ENCODE assay signal across 19 cellular contexts in the genomic region with DNA sequence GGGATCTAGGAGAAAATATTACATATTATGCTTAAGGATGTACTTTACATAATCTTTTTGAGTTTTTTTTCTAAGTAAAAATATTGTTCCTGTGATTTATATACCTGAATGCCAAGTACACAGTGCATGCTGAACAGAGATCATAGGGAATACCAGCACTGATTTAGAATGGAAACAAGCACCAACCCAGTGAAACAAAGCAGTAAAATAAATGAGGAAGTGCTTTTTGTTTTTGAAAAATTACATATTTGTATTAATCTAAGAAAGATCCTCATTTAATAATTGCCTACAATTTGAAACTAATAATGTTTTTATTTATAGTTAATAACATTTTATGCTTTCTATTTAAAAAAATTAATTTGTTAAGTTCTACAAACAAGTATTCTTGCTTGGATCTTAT. TPM values are rescaled to one million over a fixed set of nuclear protein-coding genes. Genes with fewer than 3 reads are reported as not detected.
A peak's percentile ranks its signal among the peaks of the same experiment; 100 is the strongest.
DNase-seq lines count a peak whose midpoint lies in the region; ATAC-seq, FAIRE-seq and TF ChIP-seq lines count a peak whose summit lies in the region.
"Had no signal": no experiment of that assay in that cellular context is flagged by ENCODE, and none has a peak within 500 bp of the region (broad histone marks: within the 10 kb centered on the region; RNA-seq: fewer than 3 reads in every experiment).

No MANE protein-coding gene starts in this region.

- CTCF ChIA-PET in GM12878 (lab: Yijun Ruan, JAX), result no interaction called here

- no peak for TF ChIP-seq POLR2A in GM12878 (IDR thresholded peaks at IDR 0.05; ENCODE audit: low read depth, low read length)

- RAD21 ChIA-PET in GM12878 (lab: Charles Lee; ENCODE audit: unreplicated experiment), result no interaction called here

- FAIRE-seq in A204.1 (lab: Jason Lieb, UNC), result peak; percentile 43
- FAIRE-seq in GM12878 (lab: Jason Lieb, UNC), result no peak
- FAIRE-seq: GM19239, H1 had no signal

- peak; percentile 7 for DNase-seq in CD1c-positive myeloid dendritic cell (ENCODE audit: extremely low spot score)
- DNase-seq in GM12878 (ENCODE audit: low read depth, low spot score), result no peak
- DNase-seq in NCI-H1417 (lab: John Stamatoyannopoulos, UW), result no peak
- no peak for DNase-seq in mesendoderm
- DNase-seq in NCI-H2081 treated with DMSO at 0.1 percent for 48 hours (lab: John Stamatoyannopoulos, UW), result no peak
- DNase-seq: CD4-positive, alpha-beta T cell; CD8-positive, alpha-beta memory T cell; DMS 273 treated with DMSO at 0.1 percent for 48 hours; DMS79; EL; GF-D8; GM23248; H7; HCEC 1CT had no signal

- no peak overlapping the region for H4K8ac ChIP-seq in mesendoderm (ENCODE audit: low read depth, low read length)

- H3K4ac ChIP-seq in mesendoderm (ENCODE audit: low read depth, low read length), result no peak overlapping the region

- ATAC-seq in GM12878, result no peak

- no peak overlapping the region for H2BK5ac ChIP-seq in mesendoderm (ENCODE audit: low read length)

- H4K20me1 ChIP-seq in GM12878 (ENCODE audit: control insufficient read depth, insufficient read depth), result no peaks in the 10 kb centered on the region
- H4K20me1 ChIP-seq: BLaER1 had no signal

- SMC1A ChIA-PET in GM12878 (lab: Charles Lee; ENCODE audit: uncharacterized antibody, unreplicated experiment), result no interaction called here

- TF ChIP-seq EP300 in GM12878 (IDR thresholded peaks at IDR 0.05; ENCODE audit: borderline replicate concordance in 1 of 2, control insufficient read depth in 1 of 2, low read depth in 2 of 2, low read length in 2 of 2), result no peak

- H3K4me1 ChIP-seq in GM12878 (ENCODE audit: control insufficient read depth, insufficient read depth, low read length) (peaks cover 11% of the 10 kb centered on the region), mesendoderm (ENCODE audit: control insufficient read depth, low read depth, low read length) (no peaks in the 10 kb centered on the region)
- H3K4me1 ChIP-seq: BLaER1 had no signal

- H3K4me2 ChIP-seq in GM12878 (ENCODE audit: control insufficient read depth, insufficient read depth) (no peak overlapping the region), mesendoderm (ENCODE audit: low read length) (no peak overlapping the region)
- H3K4me2 ChIP-seq: BLaER1 had no signal

- no peak overlapping the region for H2AK5ac ChIP-seq in mesendoderm (ENCODE audit: low read length)

- no peaks in the 10 kb centered on the region for H3K79me1 ChIP-seq in mesendoderm (ENCODE audit: low read length)

- H4K5ac ChIP-seq in mesendoderm (ENCODE audit: low read length), result no peak overlapping the region

- no peaks in the 10 kb centered on the region; the same call in 2 of the 3 replicates for H3K9me3 ChIP-seq in GM12878 (replicated peaks; ENCODE audit: control insufficient read depth, insufficient read depth, low read length)
- H3K9me3 ChIP-seq: BLaER1 had no signal

- POLR2A ChIA-PET in GM12878 (lab: Charles Lee), result no interaction called here

- H2BK120ac ChIP-seq in mesendoderm (ENCODE audit: low read depth, low read length), result no peak overlapping the region

- in situ Hi-C loops in GM12878 (cut with MboI), result no loop called here

- TF ChIP-seq RAD21 in GM12878 (IDR thresholded peaks at IDR 0.05; ENCODE audit: insufficient read depth, low read depth, low read length), result no peak

- H3K79me2 ChIP-seq in GM12878 (ENCODE audit: control insufficient read depth, insufficient read depth, low read length), result no peaks in the 10 kb centered on the region
- no peaks in the 10 kb centered on the region for H3K79me2 ChIP-seq in mesendoderm (ENCODE audit: control insufficient read depth, insufficient read depth, low read length)

- H3K23ac ChIP-seq in mesendoderm (ENCODE audit: low read length), result no peak overlapping the region

- H3K27ac ChIP-seq in GM12878 (ENCODE audit: control insufficient read depth, insufficient read depth) (no peak overlapping the region), mesendoderm (ENCODE audit: low read depth, low read length) (no peak overlapping the region)
- H3K27ac ChIP-seq: BLaER1, C4-2B, GM23248 had no signal

- BruUV-seq in GM12878 (replicated peaks; lab: Mats Ljungman, UMichigan), result no TSS peak

- H3K56ac ChIP-seq in mesendoderm (ENCODE audit: low read length), result no peak overlapping the region

- intact Hi-C loops in GM12878 (cut with micrococcal nuclease; ENCODE audit: unreplicated experiment), result no loop called here

- no peak for TF ChIP-seq CTCF in GM12878 (IDR thresholded peaks at IDR 0.05 in 2 of 3, conservative IDR thresholded peaks at IDR 0.05 in 1 of 3; ENCODE audit: control insufficient read depth in 2 of 3, extremely low read depth in 1 of 3, insufficient read depth in 1 of 3, low read depth in 3 of 3, low read length in 3 of 3)

- no peaks in the 10 kb centered on the region for H3K36me3 ChIP-seq in GM12878 (ENCODE audit: control insufficient read depth in 2 of 2, insufficient read depth in 2 of 2, low read length in 1 of 2)
- no peaks in the 10 kb centered on the region for H3K36me3 ChIP-seq in mesendoderm (ENCODE audit: control insufficient read depth, insufficient read depth, low read length)
- H3K36me3 ChIP-seq: BLaER1 had no signal

- H3K27me3 ChIP-seq in GM12878 (replicated peaks in 1 of 2; ENCODE audit: control insufficient read depth in 2 of 2, insufficient read depth in 2 of 2, low read length in 1 of 2) (no peaks in the 10 kb centered on the region), mesendoderm (ENCODE audit: insufficient read depth, low read length, poor library complexity) (no peaks in the 10 kb centered on the region)
- H3K27me3 ChIP-seq: BLaER1 had no signal

- H3K4me3 ChIP-seq in GM12878 (no peak overlapping the region), mesendoderm (ENCODE audit: low read length) (no peak overlapping the region)
- H3K4me3 ChIP-seq: BLaER1, GM23248 had no signal

- no peak overlapping the region for H2AFZ ChIP-seq in GM12878 (ENCODE audit: control insufficient read depth, low read depth, low read length)
- H2AFZ ChIP-seq: GM23248 had no signal

- H3K18ac ChIP-seq in mesendoderm (ENCODE audit: low read length), result no peak overlapping the region

- H2BK15ac ChIP-seq in mesendoderm (replicated peaks; ENCODE audit: low read depth), result no peak overlapping the region

- H3K9ac ChIP-seq in GM12878 (ENCODE audit: control insufficient read depth, insufficient read depth, low read length) (no peak overlapping the region), mesendoderm (ENCODE audit: low read length) (no peak overlapping the region)
- H3K9ac ChIP-seq: BLaER1, GM23248 had no signal

TF ChIP-seq in GM12878, 131 proteins besides CTCF, POLR2A, EP300 and RAD21:
- no peak for TF ChIP-seq DPF2 (IDR thresholded peaks at IDR 0.05)
- TF ChIP-seq SPI1 (IDR thresholded peaks at IDR 0.05; ENCODE audit: borderline replicate concordance, insufficient read depth, low read depth, low read length), result peak; percentile 57; the same call in 1 of the 2 replicates

RNA-seq across cellular contexts. Expression of gene GARNL3, which starts 18.0 kb away (rescaled TPM):
- total RNA-seq in GM12878 (2013; cell fraction: nucleolus; rRNA removed), result 59.4 and 67.2 TPM in 2 replicates
- total RNA-seq in GM12878 (2014; rRNA removed) (8.2 and 9.3 TPM in 2 replicates), GM12878 (2014; rRNA removed; fragmentation: Illumina TruSeq; extraction: Trizol) (7.1 and 7.2 TPM in 2 replicates), GM12878 (2021) (9.4 and 9.8 TPM in 2 replicates)
- polyA plus RNA-seq in GM12878 (2011; ENCODE audit: low read depth), result 5.1 TPM
- polyA plus RNA-seq in GM12878 (2011; rRNA removed) (1.8 and 2.2 TPM in 2 replicates), GM12878 (2014; fragmentation: Illumina TruSeq; extraction: Trizol) (6.9 and 7.6 TPM in 2 replicates), GM12878 (2014; fragmentation: Nextera tagmentation; extraction: Ambion mirVana) (1 to 10 TPM in 1 of 2 experiments, under 1 TPM in 1; 0.89 to 1.3 TPM), GM12878 (2014; rRNA removed) (12.0 and 13.2 TPM in 2 replicates), GM12878 (2016; fragmentation: Nextera tagmentation; extraction: Ambion mirVana) (1 to 10 TPM; 4.9 to 5.6 TPM)
- 0.89 and 1.2 TPM in 2 replicates for polyA plus RNA-seq in GM12878 (2011; cell fraction: cytosol; rRNA removed)
- polyA plus RNA-seq in GM12878 (2011; cell fraction: nucleus; rRNA removed), result 7.3 and 8.8 TPM in 2 replicates
- 4.1 and 4.6 TPM in 2 replicates for polyA plus RNA-seq in GM12878 (2012)
- polyA minus RNA-seq in GM12878 (2011; rRNA and poly(A)+ RNA removed), result 2.0 and 4.9 TPM in 2 replicates
- 0.21 TPM in 1 of 2 replicates, not detected in the other for polyA minus RNA-seq in GM12878 (2011; cell fraction: cytosol; rRNA and poly(A)+ RNA removed)
- 2.3 and 5.5 TPM in 2 replicates for polyA minus RNA-seq in GM12878 (2011; cell fraction: nucleus; rRNA and poly(A)+ RNA removed)
- 1.3 TPM for polyA plus RNA-seq in mesendoderm (2013, experiment 1 of 2)
- polyA plus RNA-seq in mesendoderm (2013, experiment 2 of 2), result 1.2 TPM
